ENCODE assay signal across 1 cellular context in the genomic region with DNA sequence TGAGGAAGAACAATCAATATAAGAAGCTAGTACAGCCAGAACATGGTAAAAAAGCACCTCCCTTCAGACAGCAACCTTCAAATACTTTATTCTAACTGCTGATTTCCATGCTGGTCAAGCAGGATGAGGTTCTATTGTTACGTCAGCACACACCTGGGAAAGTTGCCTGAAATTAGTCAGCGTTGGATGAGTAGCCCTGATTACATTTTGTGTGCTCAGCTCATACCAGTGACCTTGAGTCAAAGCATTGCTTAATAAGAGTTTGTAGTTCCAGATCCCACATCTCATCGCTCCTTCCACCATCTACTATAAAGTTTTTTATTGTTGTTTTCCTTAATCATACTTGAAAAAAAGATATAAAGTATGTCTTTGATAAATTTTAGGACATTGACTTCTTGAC.
TF ChIP-seq lines count a peak whose summit lies in the region.

No MANE protein-coding gene starts in this region.

TF ChIP-seq in H1, 55 proteins besides CTCF, POLR2A, EP300 and RAD21:
- TF ChIP-seq, protein P1, sequence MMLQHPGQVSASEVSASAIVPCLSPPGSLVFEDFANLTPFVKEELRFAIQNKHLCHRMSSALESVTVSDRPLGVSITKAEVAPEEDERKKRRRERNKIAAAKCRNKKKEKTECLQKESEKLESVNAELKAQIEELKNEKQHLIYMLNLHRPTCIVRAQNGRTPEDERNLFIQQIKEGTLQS (IDR thresholded peaks at IDR 0.05; ENCODE audit: insufficient read depth, low read depth, low read length): no peak
- TF ChIP-seq SIN3A (conservative IDR thresholded peaks at IDR 0.05 in 1 of 2, IDR thresholded peaks at IDR 0.05 in 1 of 2; ENCODE audit: low read depth in 1 of 2, low read length in 2 of 2) (no peak), JUND (IDR thresholded peaks at IDR 0.05; ENCODE audit: low read length) (no peak), BCL11A (IDR thresholded peaks at IDR 0.05; ENCODE audit: low read depth in 2 of 2, low read length in 2 of 2) (no peak), TAF1 (IDR thresholded peaks at IDR 0.05; ENCODE audit: low read depth, low read length) (no peak), JUN (IDR thresholded peaks at IDR 0.05; ENCODE audit: low read depth, low read length) (no peak), SUZ12 (IDR thresholded peaks at IDR 0.05; ENCODE audit: low read length) (no peak), SIRT6 (IDR thresholded peaks at IDR 0.05; ENCODE audit: low read length) (no peak), TCF12 (IDR thresholded peaks at IDR 0.05; ENCODE audit: low read depth, low read length) (no peak), KDM4A (IDR thresholded peaks at IDR 0.05; ENCODE audit: low read depth, low read length, severe bottlenecking) (no peak), CBX8 (IDR thresholded peaks at IDR 0.05; ENCODE audit: borderline replicate concordance, low read depth, low read length) (no peak), RNF2 (IDR thresholded peaks at IDR 0.05; ENCODE audit: borderline replicate concordance, low read depth, low read length, missing control alignments, poor library complexity, severe bottlenecking) (no peak)
- TF ChIP-seq, protein P2, sequence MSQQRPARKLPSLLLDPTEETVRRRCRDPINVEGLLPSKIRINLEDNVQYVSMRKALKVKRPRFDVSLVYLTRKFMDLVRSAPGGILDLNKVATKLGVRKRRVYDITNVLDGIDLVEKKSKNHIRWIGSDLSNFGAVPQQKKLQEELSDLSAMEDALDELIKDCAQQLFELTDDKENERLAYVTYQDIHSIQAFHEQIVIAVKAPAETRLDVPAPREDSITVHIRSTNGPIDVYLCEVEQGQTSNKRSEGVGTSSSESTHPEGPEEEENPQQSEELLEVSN (IDR thresholded peaks at IDR 0.05): no peak
- TF ChIP-seq, protein P3, sequence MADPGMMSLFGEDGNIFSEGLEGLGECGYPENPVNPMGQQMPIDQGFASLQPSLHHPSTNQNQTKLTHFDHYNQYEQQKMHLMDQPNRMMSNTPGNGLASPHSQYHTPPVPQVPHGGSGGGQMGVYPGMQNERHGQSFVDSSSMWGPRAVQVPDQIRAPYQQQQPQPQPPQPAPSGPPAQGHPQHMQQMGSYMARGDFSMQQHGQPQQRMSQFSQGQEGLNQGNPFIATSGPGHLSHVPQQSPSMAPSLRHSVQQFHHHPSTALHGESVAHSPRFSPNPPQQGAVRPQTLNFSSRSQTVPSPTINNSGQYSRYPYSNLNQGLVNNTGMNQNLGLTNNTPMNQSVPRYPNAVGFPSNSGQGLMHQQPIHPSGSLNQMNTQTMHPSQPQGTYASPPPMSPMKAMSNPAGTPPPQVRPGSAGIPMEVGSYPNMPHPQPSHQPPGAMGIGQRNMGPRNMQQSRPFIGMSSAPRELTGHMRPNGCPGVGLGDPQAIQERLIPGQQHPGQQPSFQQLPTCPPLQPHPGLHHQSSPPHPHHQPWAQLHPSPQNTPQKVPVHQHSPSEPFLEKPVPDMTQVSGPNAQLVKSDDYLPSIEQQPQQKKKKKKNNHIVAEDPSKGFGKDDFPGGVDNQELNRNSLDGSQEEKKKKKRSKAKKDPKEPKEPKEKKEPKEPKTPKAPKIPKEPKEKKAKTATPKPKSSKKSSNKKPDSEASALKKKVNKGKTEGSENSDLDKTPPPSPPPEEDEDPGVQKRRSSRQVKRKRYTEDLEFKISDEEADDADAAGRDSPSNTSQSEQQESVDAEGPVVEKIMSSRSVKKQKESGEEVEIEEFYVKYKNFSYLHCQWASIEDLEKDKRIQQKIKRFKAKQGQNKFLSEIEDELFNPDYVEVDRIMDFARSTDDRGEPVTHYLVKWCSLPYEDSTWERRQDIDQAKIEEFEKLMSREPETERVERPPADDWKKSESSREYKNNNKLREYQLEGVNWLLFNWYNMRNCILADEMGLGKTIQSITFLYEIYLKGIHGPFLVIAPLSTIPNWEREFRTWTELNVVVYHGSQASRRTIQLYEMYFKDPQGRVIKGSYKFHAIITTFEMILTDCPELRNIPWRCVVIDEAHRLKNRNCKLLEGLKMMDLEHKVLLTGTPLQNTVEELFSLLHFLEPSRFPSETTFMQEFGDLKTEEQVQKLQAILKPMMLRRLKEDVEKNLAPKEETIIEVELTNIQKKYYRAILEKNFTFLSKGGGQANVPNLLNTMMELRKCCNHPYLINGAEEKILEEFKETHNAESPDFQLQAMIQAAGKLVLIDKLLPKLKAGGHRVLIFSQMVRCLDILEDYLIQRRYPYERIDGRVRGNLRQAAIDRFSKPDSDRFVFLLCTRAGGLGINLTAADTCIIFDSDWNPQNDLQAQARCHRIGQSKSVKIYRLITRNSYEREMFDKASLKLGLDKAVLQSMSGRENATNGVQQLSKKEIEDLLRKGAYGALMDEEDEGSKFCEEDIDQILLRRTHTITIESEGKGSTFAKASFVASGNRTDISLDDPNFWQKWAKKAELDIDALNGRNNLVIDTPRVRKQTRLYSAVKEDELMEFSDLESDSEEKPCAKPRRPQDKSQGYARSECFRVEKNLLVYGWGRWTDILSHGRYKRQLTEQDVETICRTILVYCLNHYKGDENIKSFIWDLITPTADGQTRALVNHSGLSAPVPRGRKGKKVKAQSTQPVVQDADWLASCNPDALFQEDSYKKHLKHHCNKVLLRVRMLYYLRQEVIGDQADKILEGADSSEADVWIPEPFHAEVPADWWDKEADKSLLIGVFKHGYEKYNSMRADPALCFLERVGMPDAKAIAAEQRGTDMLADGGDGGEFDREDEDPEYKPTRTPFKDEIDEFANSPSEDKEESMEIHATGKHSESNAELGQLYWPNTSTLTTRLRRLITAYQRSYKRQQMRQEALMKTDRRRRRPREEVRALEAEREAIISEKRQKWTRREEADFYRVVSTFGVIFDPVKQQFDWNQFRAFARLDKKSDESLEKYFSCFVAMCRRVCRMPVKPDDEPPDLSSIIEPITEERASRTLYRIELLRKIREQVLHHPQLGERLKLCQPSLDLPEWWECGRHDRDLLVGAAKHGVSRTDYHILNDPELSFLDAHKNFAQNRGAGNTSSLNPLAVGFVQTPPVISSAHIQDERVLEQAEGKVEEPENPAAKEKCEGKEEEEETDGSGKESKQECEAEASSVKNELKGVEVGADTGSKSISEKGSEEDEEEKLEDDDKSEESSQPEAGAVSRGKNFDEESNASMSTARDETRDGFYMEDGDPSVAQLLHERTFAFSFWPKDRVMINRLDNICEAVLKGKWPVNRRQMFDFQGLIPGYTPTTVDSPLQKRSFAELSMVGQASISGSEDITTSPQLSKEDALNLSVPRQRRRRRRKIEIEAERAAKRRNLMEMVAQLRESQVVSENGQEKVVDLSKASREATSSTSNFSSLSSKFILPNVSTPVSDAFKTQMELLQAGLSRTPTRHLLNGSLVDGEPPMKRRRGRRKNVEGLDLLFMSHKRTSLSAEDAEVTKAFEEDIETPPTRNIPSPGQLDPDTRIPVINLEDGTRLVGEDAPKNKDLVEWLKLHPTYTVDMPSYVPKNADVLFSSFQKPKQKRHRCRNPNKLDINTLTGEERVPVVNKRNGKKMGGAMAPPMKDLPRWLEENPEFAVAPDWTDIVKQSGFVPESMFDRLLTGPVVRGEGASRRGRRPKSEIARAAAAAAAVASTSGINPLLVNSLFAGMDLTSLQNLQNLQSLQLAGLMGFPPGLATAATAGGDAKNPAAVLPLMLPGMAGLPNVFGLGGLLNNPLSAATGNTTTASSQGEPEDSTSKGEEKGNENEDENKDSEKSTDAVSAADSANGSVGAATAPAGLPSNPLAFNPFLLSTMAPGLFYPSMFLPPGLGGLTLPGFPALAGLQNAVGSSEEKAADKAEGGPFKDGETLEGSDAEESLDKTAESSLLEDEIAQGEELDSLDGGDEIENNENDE (IDR thresholded peaks at IDR 0.05; ENCODE audit: insufficient replicate concordance, low read length): no peak
